ENCODE assay signal across 26 cellular contexts in the genomic region with DNA sequence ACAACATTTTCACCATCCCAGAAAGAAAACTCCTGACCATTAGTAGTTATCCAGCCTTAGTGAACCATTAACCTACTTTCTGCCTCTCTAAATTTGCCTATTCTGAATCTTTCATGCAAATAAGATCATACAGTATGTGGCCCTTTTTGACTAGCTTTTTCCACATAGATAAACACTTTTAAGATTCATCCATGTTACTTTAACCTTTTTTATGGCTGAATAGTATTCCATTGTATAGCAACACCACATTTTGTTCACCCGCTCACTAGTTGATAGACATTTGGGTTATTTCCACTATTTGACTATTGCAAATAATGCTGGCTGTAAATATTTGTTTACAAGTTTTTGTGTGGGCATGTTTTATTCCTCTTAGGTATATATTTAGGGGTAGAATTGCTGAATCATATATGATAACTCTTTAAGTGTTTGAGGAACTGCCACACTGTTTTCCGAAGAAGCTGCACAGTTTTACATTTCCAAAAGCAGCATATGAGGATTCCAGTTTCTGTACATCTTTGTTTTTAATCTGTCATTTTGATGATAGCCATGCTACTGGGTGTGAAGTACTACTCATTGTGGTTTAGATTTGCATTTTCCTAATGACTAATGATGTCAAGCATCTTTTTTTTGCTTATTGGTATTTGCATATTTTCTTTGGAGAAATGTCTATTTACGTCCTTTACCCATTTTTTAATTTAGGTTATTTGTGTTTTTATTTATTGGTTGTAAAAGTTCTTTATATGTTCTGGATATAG.
"Had no signal": no experiment of that assay in that cellular context is flagged by ENCODE, and none has a peak within 500 bp of the region (broad histone marks: within the 10 kb centered on the region; RNA-seq: fewer than 3 reads in every experiment).

No MANE protein-coding gene starts in this region.

- H3K27me3 Mint-ChIP-seq: activated B cell treated with CpG ODN at 0.5 μM for 24 hours; activated CD4-positive, alpha-beta memory T cell treated with anti-CD3 and anti-CD28 coated beads, Interleukin-2, amount 10 ng/mL, durations not matched to agents 7 days and 5 days; activated CD4-positive, alpha-beta T cell treated with anti-CD3 and anti-CD28 coated beads for 36 hours; activated naive CD4-positive, alpha-beta T cell treated with anti-CD3 and anti-CD28 coated beads, Interleukin-2, amount 50 U/mL, for 24 hours; T-cell had no signal

- H3K9me3 Mint-ChIP-seq: activated B cell treated with CpG ODN at 0.5 μM for 24 hours; activated naive CD4-positive, alpha-beta T cell treated with anti-CD3 and anti-CD28 coated beads, Interleukin-2, amount 50 U/mL, for 24 hours had no signal

- H3K27ac Mint-ChIP-seq: activated B cell treated with CpG ODN at 0.5 μM for 24 hours; activated CD4-positive, alpha-beta memory T cell treated with anti-CD3 and anti-CD28 coated beads, Interleukin-2, amount 10 ng/mL, durations not matched to agents 7 days and 5 days; activated CD4-positive, alpha-beta T cell treated with anti-CD3 and anti-CD28 coated beads for 36 hours; activated naive CD4-positive, alpha-beta T cell treated with anti-CD3 and anti-CD28 coated beads, Interleukin-2, amount 50 U/mL, for 24 hours; T-cell had no signal

- H3K4me3 ChIP-seq: ascending aorta, body of pancreas, cardiac muscle cell, SK-N-MC had no signal

- DNase-seq: activated B cell treated with CpG ODN at 0.5 μM for 24 hours; activated CD4-positive, alpha-beta memory T cell treated with anti-CD3 and anti-CD28 coated beads, Interleukin-2, amount 10 ng/mL, durations not matched to agents 7 days and 5 days; activated CD4-positive, alpha-beta T cell treated with anti-CD3 and anti-CD28 coated beads for 36 hours; activated CD4-positive, alpha-beta T cell treated with anti-CD3 and anti-CD28 coated beads, Interleukin-2, amount 50 U/mL, for 1 hour; activated effector memory CD4-positive, alpha-beta T cell treated with Interleukin-2 at 50 U/mL for 16 hours; activated naive CD4-positive, alpha-beta T cell; activated T-cell treated with anti-CD3 and anti-CD28 coated beads for 4 hours; amniotic stem cell; body of pancreas; KG1; NCI-H1105; NCI-H1436; NCI-H1694 treated with DMSO at 0.1 percent for 48 hours; NCI-H2029 treated with DMSO at 0.1 percent for 48 hours; NCI-H345; NCI-H510A treated with DMSO at 0.1 percent for 48 hours; NCI-H748 treated with DMSO at 0.1 percent for 48 hours; RPMI8226; T-cell; T-helper 2 cell; T1000 had no signal

- ATAC-seq: activated CD4-positive, alpha-beta T cell treated with anti-CD3 and anti-CD28 coated beads for 36 hours; body of pancreas; Right ventricle myocardium inferior; T-cell had no signal

- H3K9me3 ChIP-seq: ascending aorta, body of pancreas had no signal

- H3K27ac ChIP-seq: ascending aorta, body of pancreas, cardiac muscle cell had no signal

- H3K4me3 Mint-ChIP-seq: activated B cell treated with CpG ODN at 0.5 μM for 24 hours; activated CD4-positive, alpha-beta memory T cell treated with anti-CD3 and anti-CD28 coated beads, Interleukin-2, amount 10 ng/mL, durations not matched to agents 7 days and 5 days; activated CD4-positive, alpha-beta T cell treated with anti-CD3 and anti-CD28 coated beads for 36 hours; activated naive CD4-positive, alpha-beta T cell treated with anti-CD3 and anti-CD28 coated beads, Interleukin-2, amount 50 U/mL, for 24 hours; T-cell had no signal

- H3K4me1 ChIP-seq: ascending aorta, body of pancreas had no signal

- H3K27me3 ChIP-seq: ascending aorta, body of pancreas, cardiac muscle cell had no signal

- H3K4me1 Mint-ChIP-seq: activated B cell treated with CpG ODN at 0.5 μM for 24 hours; activated CD4-positive, alpha-beta memory T cell treated with anti-CD3 and anti-CD28 coated beads, Interleukin-2, amount 10 ng/mL, durations not matched to agents 7 days and 5 days had no signal
